Comparison of ENCODE assay signal across 8 cellular contexts in genomic region chr9:120919639-120920494, GRCh38. TPM values are rescaled to one million over a fixed set of nuclear protein-coding genes. Genes with fewer than 3 reads are reported as not detected.
DNase-seq lines count a peak whose midpoint lies in the region; ATAC-seq and TF ChIP-seq lines count a peak whose summit lies in the region.

No MANE protein-coding gene starts in this region.

- H3K4ac ChIP-seq in H9 (ENCODE audit: low read depth, low read length) = no peak overlapping the region

- no peak for TF ChIP-seq CTCF in 22Rv1 (IDR thresholded peaks at IDR 0.05)
- TF ChIP-seq CTCF in OCI-LY3 (IDR thresholded peaks at IDR 0.05; ENCODE audit: low read depth, low read length) = no peak
- no peak for TF ChIP-seq CTCF in dorsolateral prefrontal cortex (IDR thresholded peaks at IDR 0.05 in 54 of 56, conservative IDR thresholded peaks at IDR 0.05 in 2 of 56; ENCODE audit: low read depth in 1 of 56, partially characterized antibody in 56 of 56)
- TF ChIP-seq CTCF in progenitor cell of endocrine pancreas (IDR thresholded peaks at IDR 0.05; ENCODE audit: unreplicated experiment) = no peak
- no peak for TF ChIP-seq CTCF in H9 (conservative IDR thresholded peaks at IDR 0.05)

- no peak overlapping the region for H2BK20ac ChIP-seq in H9 (ENCODE audit: low read depth, low read length, poor library complexity, severe bottlenecking)

- ATAC-seq in natural killer cell treated with Interleukin-12 subunit alpha and Interleukin-12 subunit beta and Interleukin-15 and Interleukin-18, amount 100 ng/mL, for 72 hours = peak in 1 of 2 donors; percentile 31
- ATAC-seq in GM21737 (IDR thresholded peaks at IDR 0.05; ENCODE audit: unreplicated experiment) = no peak

- H4K20me1 ChIP-seq in OCI-LY3 (ENCODE audit: insufficient read depth, low read length) = no peaks in the 10 kb centered on the region
- H4K20me1 ChIP-seq in H9 (ENCODE audit: control insufficient read depth, insufficient read depth, insufficient read length) = no peaks in the 10 kb centered on the region

- peak overlapping the region; percentile 69 for H3K4me2 ChIP-seq in OCI-LY3 (ENCODE audit: low read length)
- no peak overlapping the region for H3K4me2 ChIP-seq in H9 (ENCODE audit: insufficient read depth, insufficient read length, low read length)

- H3K9ac ChIP-seq in OCI-LY3 (ENCODE audit: low read length) = peak overlapping the region; percentile 73
- no peak overlapping the region for H3K9ac ChIP-seq in H9 (ENCODE audit: extremely low read depth, insufficient read length, low read length)

- no CpG with 5 or more reads among the region's 10 CpGs for WGBS in H9 (ENCODE audit: extremely low coverage, insufficient read length, low lambda C conversion rate)

- H3K4me3 ChIP-seq in OCI-LY3 (ENCODE audit: low read length) (peak overlapping the region; percentile 30), dorsolateral prefrontal cortex (no peak overlapping the region)

- no peak overlapping the region for H4K8ac ChIP-seq in H9 (replicated peaks; ENCODE audit: insufficient read length, low read depth, low read length)

- H3K79me2 ChIP-seq in OCI-LY3 (ENCODE audit: low read length) = peaks cover 97% of the 10 kb centered on the region
- H3K79me2 ChIP-seq in H9 (ENCODE audit: insufficient read depth, low read length) = no peaks in the 10 kb centered on the region

- H2BK12ac ChIP-seq in H9 (ENCODE audit: insufficient read length, low read depth, low read length) = no peak overlapping the region

- intact Hi-C loops in dorsolateral prefrontal cortex (cut with DNase I) = loop anchor here (2.0 to 10.0 kb wide), 2 partner anchors 13 to 295 kb away; no protein-coding TSS in a partner anchor

- H3K27me3 ChIP-seq in OCI-LY3 (ENCODE audit: low read depth, low read length) = no peaks in the 10 kb centered on the region
- H3K27me3 ChIP-seq in dorsolateral prefrontal cortex = no peaks in the 10 kb centered on the region
- H3K27me3 ChIP-seq in H9 (ENCODE audit: insufficient read depth, low read length) = no peaks in the 10 kb centered on the region

- H3K36me3 Mint-ChIP-seq in natural killer cell treated with Interleukin-12 subunit alpha and Interleukin-12 subunit beta and Interleukin-15 and Interleukin-18, amount 100 ng/mL, for 72 hours = peaks cover 52% of the 10 kb centered on the region
- H3K36me3 Mint-ChIP-seq in progenitor cell of endocrine pancreas (ENCODE audit: insufficient read depth) (peaks cover 3% of the 10 kb centered on the region), H9 (ENCODE audit: insufficient read depth in 1 of 3, low read depth in 3 of 3) (peaks cover 0 to 6% (median 5%) of the 10 kb centered on the region in 3 experiments; a peak in 3 of 7 replicates)

- H3K4me1 Mint-ChIP-seq in natural killer cell treated with Interleukin-12 subunit alpha and Interleukin-12 subunit beta and Interleukin-15 and Interleukin-18, amount 100 ng/mL, for 72 hours (ENCODE audit: low read depth in 2 of 2) = peaks cover 67 to 78% of the 10 kb centered on the region in 2 donors
- H3K4me1 Mint-ChIP-seq in progenitor cell of endocrine pancreas (ENCODE audit: low read depth) = peaks cover 16% of the 10 kb centered on the region
- H3K4me1 Mint-ChIP-seq in H9 = peaks cover 33 to 53% of the 10 kb centered on the region in 2 experiments

- no peaks in the 10 kb centered on the region for H3K27me3 Mint-ChIP-seq in natural killer cell treated with Interleukin-12 subunit alpha and Interleukin-12 subunit beta and Interleukin-15 and Interleukin-18, amount 100 ng/mL, for 72 hours
- no peaks in the 10 kb centered on the region for H3K27me3 Mint-ChIP-seq in progenitor cell of endocrine pancreas
- H3K27me3 Mint-ChIP-seq in H9 (ENCODE audit: low read depth) = no peaks in the 10 kb centered on the region

- H3K23me2 ChIP-seq in H9 (ENCODE audit: insufficient read length, low read depth, low read length, poor library complexity, severe bottlenecking) = no peaks in the 10 kb centered on the region

- H2BK15ac ChIP-seq in H9 (ENCODE audit: low read depth, low read length) = no peak overlapping the region

- H3K27ac Mint-ChIP-seq in natural killer cell treated with Interleukin-12 subunit alpha and Interleukin-12 subunit beta and Interleukin-15 and Interleukin-18, amount 100 ng/mL, for 72 hours = peak overlapping the region; percentile 97 to 98
- H3K27ac Mint-ChIP-seq in progenitor cell of endocrine pancreas (no peak overlapping the region), H9 (peak overlapping the region in 1 of 3 experiments; percentile 20; a peak in 3 of 7 replicates)

- H3K14ac ChIP-seq in H9 (ENCODE audit: insufficient read depth, low read length) = no peak overlapping the region

- DNase-seq in dorsolateral prefrontal cortex = no peak
- DNase-seq in natural killer cell treated with Interleukin-12 subunit alpha and Interleukin-12 subunit beta and Interleukin-15 and Interleukin-18, amount 100 ng/mL, for 72 hours (ENCODE audit: low spot score) = no peak
- DNase-seq in progenitor cell of endocrine pancreas (ENCODE audit: low spot score, unreplicated experiment) = no peak
- no peak for DNase-seq in H9
- DNase-seq in LoVo (ENCODE audit: low spot score) = no peak

- H3K9me3 Mint-ChIP-seq in natural killer cell treated with Interleukin-12 subunit alpha and Interleukin-12 subunit beta and Interleukin-15 and Interleukin-18, amount 100 ng/mL, for 72 hours = no peaks in the 10 kb centered on the region
- H3K9me3 Mint-ChIP-seq in progenitor cell of endocrine pancreas (ENCODE audit: low read depth) = no peaks in the 10 kb centered on the region
- peaks cover 0 to 4% of the 10 kb centered on the region in 2 experiments; a peak in 1 of 5 replicates for H3K9me3 Mint-ChIP-seq in H9

- no peak overlapping the region for H4K91ac ChIP-seq in H9 (ENCODE audit: insufficient read length, low read depth, low read length)

- H3K36me3 ChIP-seq in OCI-LY3 (replicated peaks; ENCODE audit: low read depth, low read length) = peaks cover 64% of the 10 kb centered on the region

- H2AK5ac ChIP-seq in H9 (ENCODE audit: insufficient read length, low read length) = no peak overlapping the region

- H3K4me1 ChIP-seq in OCI-LY3 (ENCODE audit: low read length) (peaks cover 81% of the 10 kb centered on the region), H9 (ENCODE audit: insufficient read depth, low read length) (peaks cover 3% of the 10 kb centered on the region; the same call in 1 of the 2 replicates)

- H3T11ph ChIP-seq in H9 (ENCODE audit: low read length) = no peak overlapping the region

- no peak overlapping the region for H3K56ac ChIP-seq in H9 (ENCODE audit: insufficient read length, low read depth, low read length)

- H4K5ac ChIP-seq in H9 (ENCODE audit: insufficient read length, low read depth, low read length) = no peak overlapping the region

- no peak overlapping the region for H3K23ac ChIP-seq in H9 (ENCODE audit: insufficient read length, low read depth, low read length)

- H2BK5ac ChIP-seq in H9 (ENCODE audit: insufficient read length, low read length) = no peak overlapping the region

- no peaks in the 10 kb centered on the region for H3K9me3 ChIP-seq in OCI-LY3 (ENCODE audit: insufficient read depth, low read length)
- H3K9me3 ChIP-seq in H9 (ENCODE audit: control insufficient read depth, low read depth, low read length) = no peaks in the 10 kb centered on the region

- no peak overlapping the region for H2BK120ac ChIP-seq in H9 (ENCODE audit: low read depth, low read length, poor library complexity, severe bottlenecking)

- no peaks in the 10 kb centered on the region for H3K79me1 ChIP-seq in H9 (ENCODE audit: insufficient read depth, low read depth, low read length, poor library complexity, severe bottlenecking)

- no peak overlapping the region for H3K18ac ChIP-seq in H9 (ENCODE audit: insufficient read length, low read depth, low read length)

- H3K27ac ChIP-seq in 22Rv1 = peak overlapping the region; percentile 32; the same call in 1 of the 2 replicates
- H3K27ac ChIP-seq in OCI-LY3 (ENCODE audit: low read length) = peak overlapping the region; percentile 94
- H3K27ac ChIP-seq in dorsolateral prefrontal cortex = peak overlapping the region in 58 of 59 donors; percentile 11 to 99 (median 84)
- H3K27ac ChIP-seq in H9 (ENCODE audit: insufficient read length, low read depth, low read length) = no peak overlapping the region

- H3K4me3 Mint-ChIP-seq in natural killer cell treated with Interleukin-12 subunit alpha and Interleukin-12 subunit beta and Interleukin-15 and Interleukin-18, amount 100 ng/mL, for 72 hours = peak overlapping the region; percentile 92
- H3K4me3 Mint-ChIP-seq in progenitor cell of endocrine pancreas (ENCODE audit: low read depth) (no peak overlapping the region), H9 (no peak overlapping the region)

- H2AFZ ChIP-seq in OCI-LY3 (ENCODE audit: low read depth, low read length) (no peak overlapping the region), H9 (ENCODE audit: low read length) (no peak overlapping the region)

RNA-seq across cellular contexts. Expression of gene TRAF1, which starts 6.7 kb away (rescaled TPM):
- 10 to 100 TPM in 57 of 120 experiments, 1 to 10 TPM in 63; 3.8 to 25.3 (median 9.8) TPM for total RNA-seq in dorsolateral prefrontal cortex
- total RNA-seq in natural killer cell treated with Interleukin-12 subunit alpha and Interleukin-12 subunit beta and Interleukin-15 and Interleukin-18, amount 100 ng/mL, for 72 hours = 100 to 1,000 TPM; 145 to 375 TPM
- 6.7 TPM in 2 replicates for total RNA-seq in progenitor cell of endocrine pancreas
- total RNA-seq in H9 (2021) = 1.4 and 1.5 TPM in 2 replicates

RNA-seq across cellular contexts. Expression of gene PHF19, which starts 42.9 kb away (rescaled TPM):
- 100 to 1,000 TPM in 2 of 120 experiments, 10 to 100 TPM in 118; 18.7 to 119 (median 39.5) TPM for total RNA-seq in dorsolateral prefrontal cortex
- 100 to 1,000 TPM in 1 of 2 donors, 10 to 100 TPM in 1; 97.4 to 177 TPM for total RNA-seq in natural killer cell treated with Interleukin-12 subunit alpha and Interleukin-12 subunit beta and Interleukin-15 and Interleukin-18, amount 100 ng/mL, for 72 hours
- 27.2 and 28.4 TPM in 2 replicates for total RNA-seq in progenitor cell of endocrine pancreas
- total RNA-seq in H9 (2021) = 66.7 and 66.8 TPM in 2 replicates

Comparison
In these comparisons a context has a peak if more than half of its experiments do, and no peak if none do; other contexts are left out.
1. RNA of gene TRAF1, which starts 6.7 kb away (total RNA-seq): 145 to 375 TPM in natural killer cell treated with Interleukin-12 subunit alpha and Interleukin-12 subunit beta and Interleukin-15 and Interleukin-18, amount 100 ng/mL, for 72 hours; 3.8 to 25.3 TPM in dorsolateral prefrontal cortex, 6.7 TPM in progenitor cell of endocrine pancreas and 1.4 to 1.5 TPM in H9; every median in the first group is over 4 times any median in the second.